Comparison of ENCODE assay signal across 8 cellular contexts in the genomic region with DNA sequence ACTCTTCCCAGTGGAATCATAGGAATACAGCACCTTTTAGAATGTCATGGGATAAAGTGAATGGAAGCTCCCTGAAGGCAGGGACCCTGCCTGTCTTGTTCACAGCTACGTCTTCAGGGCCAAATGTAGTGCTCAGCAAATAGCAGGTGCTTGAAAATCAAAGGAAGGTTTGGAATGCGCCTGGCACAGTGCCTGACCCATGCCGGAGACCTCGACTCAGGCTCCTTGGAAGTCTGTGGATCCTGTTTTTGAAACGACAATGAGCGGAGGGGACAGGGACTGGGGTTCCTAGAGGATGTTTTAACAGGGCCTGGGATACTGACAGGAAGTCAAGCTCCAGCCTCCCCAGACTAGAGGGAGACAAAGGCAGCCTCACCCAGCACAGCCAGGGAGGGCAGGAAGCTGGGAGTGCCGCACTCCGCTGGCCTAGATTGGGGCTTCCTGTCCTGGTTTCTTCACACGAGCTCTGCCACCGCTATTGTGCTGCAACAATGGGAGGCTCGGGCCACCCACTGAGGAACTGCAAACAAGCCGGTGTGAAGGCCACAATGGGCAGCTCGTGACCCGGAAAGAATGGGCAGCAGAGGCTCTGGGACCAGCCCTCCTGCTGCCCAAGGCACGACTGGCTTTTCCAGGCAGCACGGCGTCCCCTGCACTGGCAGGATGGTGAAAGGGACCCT.
DNase-seq lines count a peak whose midpoint lies in the region; ATAC-seq and TF ChIP-seq lines count a peak whose summit lies in the region.

No MANE protein-coding gene starts in this region.

- in situ Hi-C loops in GM13977 (cut with MboI; ENCODE audit: low pct_unique_long_range_greater_than_20kb, low sequenced_read_pairs, unreplicated experiment) = no loop called here

- DNase-seq in HL-60 (ENCODE audit: low read depth in 1 of 2, low spot score in 1 of 2) = peak; percentile 79 to 93
- DNase-seq in SJCRH30 = peak; percentile 49 to 50
- peak; percentile 61 to 62 for DNase-seq in cardiac fibroblast (ENCODE audit: low read depth in 2 of 2)
- peak; percentile 83 to 88 for DNase-seq in lung microvascular endothelial cell (ENCODE audit: low read depth in 2 of 2)
- DNase-seq in NCI-H774 (lab: John Stamatoyannopoulos, UW) = no peak
- no peak for DNase-seq in GM13977 (ENCODE audit: low spot score)

- H3K27me3 ChIP-seq in HL-60 (ENCODE audit: insufficient read depth, poor library complexity, severe bottlenecking) (no peaks in the 10 kb centered on the region), SJCRH30 (no peaks in the 10 kb centered on the region)

- H3K27ac ChIP-seq in HL-60 (replicated peaks) = peak overlapping the region; percentile 82
- no peak overlapping the region for H3K27ac ChIP-seq in SJCRH30

- H3K4me1 ChIP-seq in SJCRH30 = peaks cover 12% of the 10 kb centered on the region

- peaks cover 7% of the 10 kb centered on the region for H3K36me3 ChIP-seq in SJCRH30

- ATAC-seq in GM18907 (IDR thresholded peaks at IDR 0.05; ENCODE audit: unreplicated experiment) = no peak
- ATAC-seq in HG03469 (IDR thresholded peaks at IDR 0.05; ENCODE audit: unreplicated experiment) = no peak

- 0 out of 2 replicates have a peak, but pooled peaks cover 8% of the 10 kb centered on the region for H3K9me3 ChIP-seq in SJCRH30 (replicated peaks)

- TF ChIP-seq CTCF in HL-60 (IDR thresholded peaks at IDR 0.05; ENCODE audit: insufficient read depth, low read length) (no peak), cardiac fibroblast (IDR thresholded peaks at IDR 0.05; ENCODE audit: low read depth, low read length) (no peak), GM13977 (IDR thresholded peaks at IDR 0.05; ENCODE audit: extremely low read depth, insufficient read depth, missing control alignments) (no peak)

- no peak overlapping the region for H3K4me3 ChIP-seq in HL-60 (replicated peaks; ENCODE audit: insufficient read depth, low read length)
- no peak overlapping the region for H3K4me3 ChIP-seq in SJCRH30
- H3K4me3 ChIP-seq in cardiac fibroblast (replicated peaks in 1 of 2; ENCODE audit: low read depth in 2 of 2, low read length in 2 of 2) = no peak overlapping the region

Comparison
In these comparisons a context has a peak if more than half of its experiments do, and no peak if none do; other contexts are left out.
1. DNase-seq: peak in HL-60 (2 of 2), SJCRH30 (2 of 2), cardiac fibroblast (2 of 2) and lung microvascular endothelial cell (2 of 2); none in NCI-H774 (single experiment) and GM13977 (single experiment).